ENCODE assay signal across 1 cellular context in the genomic region with DNA sequence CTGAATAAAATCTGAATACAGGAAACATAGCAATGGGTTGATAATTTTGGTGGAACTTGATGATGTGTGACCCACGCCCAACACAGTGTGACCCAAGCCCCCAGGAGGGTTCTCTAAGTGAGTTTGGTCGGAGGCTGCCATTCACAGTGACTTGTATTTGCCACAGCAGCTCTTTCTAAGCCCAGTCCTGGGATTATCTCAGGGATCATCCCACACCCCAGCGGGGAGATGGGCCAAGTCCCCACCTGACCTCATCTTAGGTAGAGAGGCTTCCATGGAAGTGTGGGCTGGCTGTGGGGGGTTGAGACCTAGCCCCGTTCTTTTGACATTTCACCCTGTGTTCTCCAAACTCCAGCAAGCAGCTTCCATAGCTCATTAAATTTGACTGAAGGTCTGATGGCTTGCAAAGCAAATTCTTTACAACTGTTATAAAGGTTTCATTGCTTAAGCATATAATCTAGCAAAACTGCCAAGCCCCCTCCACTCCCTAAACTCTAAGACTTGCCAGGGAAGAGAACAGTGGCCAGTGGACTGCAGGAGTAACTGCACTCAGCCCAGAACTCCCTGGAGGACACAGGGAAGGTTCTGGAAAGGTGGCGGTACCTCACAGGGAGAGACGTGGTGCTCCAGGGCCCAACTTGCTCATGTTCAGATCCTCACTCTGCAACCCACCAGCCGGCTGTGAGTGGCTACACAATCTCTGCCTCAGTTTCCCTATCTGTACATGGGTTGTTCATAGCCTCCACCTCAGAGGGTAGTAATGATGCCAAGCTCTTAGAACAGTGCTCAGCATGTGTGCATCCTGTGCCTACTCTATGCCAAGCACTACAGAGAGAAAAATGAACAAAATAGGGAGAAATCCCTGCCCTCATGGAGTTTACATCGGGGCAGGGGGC.
TF ChIP-seq lines count a peak whose summit lies in the region.

No MANE protein-coding gene starts in this region.

TF ChIP-seq in HepG2, 621 proteins besides CTCF, POLR2A, EP300 and RAD21 (continued from another document and continues in another):
- TF ChIP-seq, protein P1, sequence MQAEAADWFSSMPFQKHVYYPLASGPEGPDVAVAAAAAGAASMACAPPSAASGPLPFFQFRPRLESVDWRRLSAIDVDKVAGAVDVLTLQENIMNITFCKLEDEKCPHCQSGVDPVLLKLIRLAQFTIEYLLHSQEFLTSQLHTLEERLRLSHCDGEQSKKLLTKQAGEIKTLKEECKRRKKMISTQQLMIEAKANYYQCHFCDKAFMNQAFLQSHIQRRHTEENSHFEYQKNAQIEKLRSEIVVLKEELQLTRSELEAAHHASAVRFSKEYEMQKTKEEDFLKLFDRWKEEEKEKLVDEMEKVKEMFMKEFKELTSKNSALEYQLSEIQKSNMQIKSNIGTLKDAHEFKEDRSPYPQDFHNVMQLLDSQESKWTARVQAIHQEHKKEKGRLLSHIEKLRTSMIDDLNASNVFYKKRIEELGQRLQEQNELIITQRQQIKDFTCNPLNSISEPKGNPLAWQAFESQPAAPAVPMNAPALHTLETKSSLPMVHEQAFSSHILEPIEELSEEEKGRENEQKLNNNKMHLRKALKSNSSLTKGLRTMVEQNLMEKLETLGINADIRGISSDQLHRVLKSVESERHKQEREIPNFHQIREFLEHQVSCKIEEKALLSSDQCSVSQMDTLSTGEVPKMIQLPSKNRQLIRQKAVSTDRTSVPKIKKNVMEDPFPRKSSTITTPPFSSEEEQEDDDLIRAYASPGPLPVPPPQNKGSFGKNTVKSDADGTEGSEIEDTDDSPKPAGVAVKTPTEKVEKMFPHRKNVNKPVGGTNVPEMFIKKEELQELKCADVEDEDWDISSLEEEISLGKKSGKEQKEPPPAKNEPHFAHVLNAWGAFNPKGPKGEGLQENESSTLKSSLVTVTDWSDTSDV (CRISPR knock-in tag; IDR thresholded peaks at IDR 0.05): no peak
- no peak for TF ChIP-seq KDM5B (CRISPR knock-in tag; IDR thresholded peaks at IDR 0.05; ENCODE audit: borderline replicate concordance)
- TF ChIP-seq, protein P2, sequence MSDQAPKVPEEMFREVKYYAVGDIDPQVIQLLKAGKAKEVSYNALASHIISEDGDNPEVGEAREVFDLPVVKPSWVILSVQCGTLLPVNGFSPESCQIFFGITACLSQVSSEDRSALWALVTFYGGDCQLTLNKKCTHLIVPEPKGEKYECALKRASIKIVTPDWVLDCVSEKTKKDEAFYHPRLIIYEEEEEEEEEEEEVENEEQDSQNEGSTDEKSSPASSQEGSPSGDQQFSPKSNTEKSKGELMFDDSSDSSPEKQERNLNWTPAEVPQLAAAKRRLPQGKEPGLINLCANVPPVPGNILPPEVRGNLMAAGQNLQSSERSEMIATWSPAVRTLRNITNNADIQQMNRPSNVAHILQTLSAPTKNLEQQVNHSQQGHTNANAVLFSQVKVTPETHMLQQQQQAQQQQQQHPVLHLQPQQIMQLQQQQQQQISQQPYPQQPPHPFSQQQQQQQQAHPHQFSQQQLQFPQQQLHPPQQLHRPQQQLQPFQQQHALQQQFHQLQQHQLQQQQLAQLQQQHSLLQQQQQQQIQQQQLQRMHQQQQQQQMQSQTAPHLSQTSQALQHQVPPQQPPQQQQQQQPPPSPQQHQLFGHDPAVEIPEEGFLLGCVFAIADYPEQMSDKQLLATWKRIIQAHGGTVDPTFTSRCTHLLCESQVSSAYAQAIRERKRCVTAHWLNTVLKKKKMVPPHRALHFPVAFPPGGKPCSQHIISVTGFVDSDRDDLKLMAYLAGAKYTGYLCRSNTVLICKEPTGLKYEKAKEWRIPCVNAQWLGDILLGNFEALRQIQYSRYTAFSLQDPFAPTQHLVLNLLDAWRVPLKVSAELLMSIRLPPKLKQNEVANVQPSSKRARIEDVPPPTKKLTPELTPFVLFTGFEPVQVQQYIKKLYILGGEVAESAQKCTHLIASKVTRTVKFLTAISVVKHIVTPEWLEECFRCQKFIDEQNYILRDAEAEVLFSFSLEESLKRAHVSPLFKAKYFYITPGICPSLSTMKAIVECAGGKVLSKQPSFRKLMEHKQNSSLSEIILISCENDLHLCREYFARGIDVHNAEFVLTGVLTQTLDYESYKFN (CRISPR knock-in tag; conservative IDR thresholded peaks at IDR 0.05): no peak
- no peak for TF ChIP-seq ARNT (IDR thresholded peaks at IDR 0.05)
- no peak for TF ChIP-seq SP5 (CRISPR knock-in tag; IDR thresholded peaks at IDR 0.05; ENCODE audit: borderline replicate concordance, low read depth)
- no peak for TF ChIP-seq EED (CRISPR knock-in tag; IDR thresholded peaks at IDR 0.05)
- no peak for TF ChIP-seq ZNF749 (CRISPR knock-in tag; IDR thresholded peaks at IDR 0.05; ENCODE audit: borderline replicate concordance)
- no peak for TF ChIP-seq ASH2L (IDR thresholded peaks at IDR 0.05; ENCODE audit: insufficient read length, low read depth, low read length)
- TF ChIP-seq, protein P3, sequence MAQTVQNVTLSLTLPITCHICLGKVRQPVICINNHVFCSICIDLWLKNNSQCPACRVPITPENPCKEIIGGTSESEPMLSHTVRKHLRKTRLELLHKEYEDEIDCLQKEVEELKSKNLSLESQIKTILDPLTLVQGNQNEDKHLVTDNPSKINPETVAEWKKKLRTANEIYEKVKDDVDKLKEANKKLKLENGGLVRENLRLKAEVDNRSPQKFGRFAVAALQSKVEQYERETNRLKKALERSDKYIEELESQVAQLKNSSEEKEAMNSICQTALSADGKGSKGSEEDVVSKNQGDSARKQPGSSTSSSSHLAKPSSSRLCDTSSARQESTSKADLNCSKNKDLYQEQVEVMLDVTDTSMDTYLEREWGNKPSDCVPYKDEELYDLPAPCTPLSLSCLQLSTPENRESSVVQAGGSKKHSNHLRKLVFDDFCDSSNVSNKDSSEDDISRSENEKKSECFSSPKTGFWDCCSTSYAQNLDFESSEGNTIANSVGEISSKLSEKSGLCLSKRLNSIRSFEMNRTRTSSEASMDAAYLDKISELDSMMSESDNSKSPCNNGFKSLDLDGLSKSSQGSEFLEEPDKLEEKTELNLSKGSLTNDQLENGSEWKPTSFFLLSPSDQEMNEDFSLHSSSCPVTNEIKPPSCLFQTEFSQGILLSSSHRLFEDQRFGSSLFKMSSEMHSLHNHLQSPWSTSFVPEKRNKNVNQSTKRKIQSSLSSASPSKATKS (CRISPR knock-in tag; IDR thresholded peaks at IDR 0.05): no peak
- TF ChIP-seq TCF12 (IDR thresholded peaks at IDR 0.05): no peak
- TF ChIP-seq TCF12 (CRISPR knock-in tag; IDR thresholded peaks at IDR 0.05): 0 out of 2 replicates have a peak, but pooled peaks have one; percentile 37
- TF ChIP-seq ZNF138 (CRISPR knock-in tag; IDR thresholded peaks at IDR 0.05; ENCODE audit: low read depth): no peak
- no peak for TF ChIP-seq PATZ1 (CRISPR knock-in tag; IDR thresholded peaks at IDR 0.05)
- no peak for TF ChIP-seq STAT5B (CRISPR knock-in tag; IDR thresholded peaks at IDR 0.05)
- no peak for TF ChIP-seq KDM2A (CRISPR knock-in tag; IDR thresholded peaks at IDR 0.05; ENCODE audit: borderline replicate concordance, low read depth)
- TF ChIP-seq CCAR2 (optimal IDR thresholded peaks at IDR 0.05; ENCODE audit: low read depth, low read length): no peak
- TF ChIP-seq RBM39 (IDR thresholded peaks at IDR 0.05; ENCODE audit: low read depth, low read length, poor library complexity, severe bottlenecking): no peak
- TF ChIP-seq RFXAP (CRISPR knock-in tag; IDR thresholded peaks at IDR 0.05; ENCODE audit: borderline replicate concordance): no peak
- TF ChIP-seq ZNF407 (CRISPR knock-in tag; IDR thresholded peaks at IDR 0.05; ENCODE audit: not compliant biosample characterization): no peak
- no peak for TF ChIP-seq ZNF460 (CRISPR knock-in tag; IDR thresholded peaks at IDR 0.05; ENCODE audit: borderline replicate concordance)
- TF ChIP-seq, protein P4, sequence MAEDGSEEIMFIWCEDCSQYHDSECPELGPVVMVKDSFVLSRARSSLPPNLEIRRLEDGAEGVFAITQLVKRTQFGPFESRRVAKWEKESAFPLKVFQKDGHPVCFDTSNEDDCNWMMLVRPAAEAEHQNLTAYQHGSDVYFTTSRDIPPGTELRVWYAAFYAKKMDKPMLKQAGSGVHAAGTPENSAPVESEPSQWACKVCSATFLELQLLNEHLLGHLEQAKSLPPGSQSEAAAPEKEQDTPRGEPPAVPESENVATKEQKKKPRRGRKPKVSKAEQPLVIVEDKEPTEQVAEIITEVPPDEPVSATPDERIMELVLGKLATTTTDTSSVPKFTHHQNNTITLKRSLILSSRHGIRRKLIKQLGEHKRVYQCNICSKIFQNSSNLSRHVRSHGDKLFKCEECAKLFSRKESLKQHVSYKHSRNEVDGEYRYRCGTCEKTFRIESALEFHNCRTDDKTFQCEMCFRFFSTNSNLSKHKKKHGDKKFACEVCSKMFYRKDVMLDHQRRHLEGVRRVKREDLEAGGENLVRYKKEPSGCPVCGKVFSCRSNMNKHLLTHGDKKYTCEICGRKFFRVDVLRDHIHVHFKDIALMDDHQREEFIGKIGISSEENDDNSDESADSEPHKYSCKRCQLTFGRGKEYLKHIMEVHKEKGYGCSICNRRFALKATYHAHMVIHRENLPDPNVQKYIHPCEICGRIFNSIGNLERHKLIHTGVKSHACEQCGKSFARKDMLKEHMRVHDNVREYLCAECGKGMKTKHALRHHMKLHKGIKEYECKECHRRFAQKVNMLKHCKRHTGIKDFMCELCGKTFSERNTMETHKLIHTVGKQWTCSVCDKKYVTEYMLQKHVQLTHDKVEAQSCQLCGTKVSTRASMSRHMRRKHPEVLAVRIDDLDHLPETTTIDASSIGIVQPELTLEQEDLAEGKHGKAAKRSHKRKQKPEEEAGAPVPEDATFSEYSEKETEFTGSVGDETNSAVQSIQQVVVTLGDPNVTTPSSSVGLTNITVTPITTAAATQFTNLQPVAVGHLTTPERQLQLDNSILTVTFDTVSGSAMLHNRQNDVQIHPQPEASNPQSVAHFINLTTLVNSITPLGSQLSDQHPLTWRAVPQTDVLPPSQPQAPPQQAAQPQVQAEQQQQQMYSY (CRISPR knock-in tag; IDR thresholded peaks at IDR 0.05): no peak
